ENCODE assay signal across 11 cellular contexts in genomic region chr17:31510273-31511175, GRCh38.
DNase-seq lines count a peak whose midpoint lies in the region; ATAC-seq, FAIRE-seq and TF ChIP-seq lines count a peak whose summit lies in the region.
"Had no signal": no experiment of that assay in that cellular context is flagged by ENCODE, and none has a peak within 500 bp of the region (broad histone marks: within the 10 kb centered on the region; RNA-seq: fewer than 3 reads in every experiment).

No MANE protein-coding gene starts in this region.

- H3K4me3 Mint-ChIP-seq in CD8-positive, alpha-beta T cell, result peak overlapping the region; percentile 91
- H3K4me3 Mint-ChIP-seq in T-helper 1 cell treated with Interleukin-12 subunit alpha and Interleukin-12 subunit beta and Interleukin-4 antibody, amounts not matched to agents 30 μg/mL and 1 μg/mL, for 36 hours, result peak overlapping the region; percentile 72

- H2BK15ac ChIP-seq in mesendoderm (replicated peaks; ENCODE audit: low read depth), result no peak overlapping the region

- no peak overlapping the region for H4K5ac ChIP-seq in mesendoderm (ENCODE audit: low read length)

- H3K79me1 ChIP-seq in mesendoderm (ENCODE audit: low read length), result peaks cover 3% of the 10 kb centered on the region

- H3K27me3 ChIP-seq in CD8-positive, alpha-beta T cell (ENCODE audit: insufficient read depth, low read length), result no peaks in the 10 kb centered on the region
- no peaks in the 10 kb centered on the region for H3K27me3 ChIP-seq in effector memory CD4-positive, alpha-beta T cell (replicated peaks; ENCODE audit: control insufficient read depth, insufficient read depth, low read length, poor library complexity, severe bottlenecking)
- H3K27me3 ChIP-seq in pancreas (no peaks in the 10 kb centered on the region), mesendoderm (ENCODE audit: insufficient read depth, low read length, poor library complexity) (no peaks in the 10 kb centered on the region)

- no peaks in the 10 kb centered on the region for H3K79me2 ChIP-seq in mesendoderm (ENCODE audit: control insufficient read depth, insufficient read depth, low read length)

- peak overlapping the region; percentile 98 for H3K27ac Mint-ChIP-seq in CD8-positive, alpha-beta T cell
- H3K27ac Mint-ChIP-seq in T-helper 1 cell treated with Interleukin-12 subunit alpha and Interleukin-12 subunit beta and Interleukin-4 antibody, amounts not matched to agents 30 μg/mL and 1 μg/mL, for 36 hours, result peak overlapping the region; percentile 99

- peak in 3 of 7 experiments; percentile 42 to 68 (median 44) for DNase-seq in CD8-positive, alpha-beta T cell
- DNase-seq in effector memory CD4-positive, alpha-beta T cell, result no peak
- DNase-seq in pancreas, result peak in 2 of 6 donors; percentile 35 to 81
- DNase-seq in NCI-H345 treated with DMSO at 0.1 percent for 48 hours (lab: John Stamatoyannopoulos, UW; ENCODE audit: unreplicated experiment), result no peak
- no peak for DNase-seq in mesendoderm
- no peak for DNase-seq in NCI-H128 (lab: John Stamatoyannopoulos, UW; ENCODE audit: unreplicated experiment)
- DNase-seq: DMS53, Karpas-422, WERI-Rb-1 had no signal

- POLR2A ChIA-PET in CD8-positive, alpha-beta T cell (lab: Charles Lee), result interaction anchor here (0.6 to 5.9 kb wide), 7 partner anchors 9 to 39 kb away, joined by 3 to 172 read pairs (median 3); no protein-coding TSS in a partner anchor

- no peaks in the 10 kb centered on the region for H3K36me3 ChIP-seq in CD8-positive, alpha-beta T cell (ENCODE audit: insufficient read depth, low read length)
- no peaks in the 10 kb centered on the region for H3K36me3 ChIP-seq in effector memory CD4-positive, alpha-beta T cell (ENCODE audit: control insufficient read depth, insufficient read depth, low read length)
- H3K36me3 ChIP-seq in pancreas (no peaks in the 10 kb centered on the region), mesendoderm (ENCODE audit: control insufficient read depth, insufficient read depth, low read length) (no peaks in the 10 kb centered on the region)
- H3K36me3 ChIP-seq: WERI-Rb-1 had no signal

- intact Hi-C loops in CD8-positive, alpha-beta T cell (cut with DNase I, micrococcal nuclease), result loop anchor here in 1 of 2 experiments (5.0 kb wide), 1 partner anchor 33 kb away; no protein-coding TSS in a partner anchor
- intact Hi-C loops in pancreas (cut with DNase I), result no loop called here

- FAIRE-seq in pancreas (lab: Jason Lieb, UNC), result no peak

- H3K4me2 ChIP-seq in mesendoderm (ENCODE audit: low read length), result no peak overlapping the region

- no peak for TF ChIP-seq CTCF in CD8-positive, alpha-beta T cell (IDR thresholded peaks at IDR 0.05)
- TF ChIP-seq CTCF in pancreas (IDR thresholded peaks at IDR 0.05), result no peak

- H3K9me3 Mint-ChIP-seq in CD8-positive, alpha-beta T cell, result no peaks in the 10 kb centered on the region
- H3K9me3 Mint-ChIP-seq in T-helper 1 cell treated with Interleukin-12 subunit alpha and Interleukin-12 subunit beta and Interleukin-4 antibody, amounts not matched to agents 30 μg/mL and 1 μg/mL, for 36 hours, result no peaks in the 10 kb centered on the region

- no peak overlapping the region for H3K23ac ChIP-seq in mesendoderm (ENCODE audit: low read length)

- no peak overlapping the region for H3K56ac ChIP-seq in mesendoderm (ENCODE audit: low read length)

- CTCF ChIA-PET in CD8-positive, alpha-beta T cell (lab: Charles Lee), result interaction anchor here (0.7 to 5.7 kb wide), 15 partner anchors 10 to 121 kb away, joined by 3 to 50 read pairs (median 5); no protein-coding TSS in a partner anchor

- H3K27ac ChIP-seq in CD8-positive, alpha-beta T cell (ENCODE audit: low read depth, low read length), result peak overlapping the region; percentile 66
- H3K27ac ChIP-seq in effector memory CD4-positive, alpha-beta T cell (ENCODE audit: insufficient read depth, low read length, poor library complexity, severe bottlenecking), result peak overlapping the region; percentile 74
- no peak overlapping the region for H3K27ac ChIP-seq in pancreas
- H3K27ac ChIP-seq in mesendoderm (ENCODE audit: low read depth, low read length), result no peak overlapping the region
- H3K27ac ChIP-seq: WERI-Rb-1 had no signal

- H3K36me3 Mint-ChIP-seq in CD8-positive, alpha-beta T cell, result peaks cover 4% of the 10 kb centered on the region
- no peaks in the 10 kb centered on the region for H3K36me3 Mint-ChIP-seq in T-helper 1 cell treated with Interleukin-12 subunit alpha and Interleukin-12 subunit beta and Interleukin-4 antibody, amounts not matched to agents 30 μg/mL and 1 μg/mL, for 36 hours (ENCODE audit: low read depth)

- peaks cover 68% of the 10 kb centered on the region for H3K4me1 ChIP-seq in CD8-positive, alpha-beta T cell (ENCODE audit: insufficient read depth, low read length)
- H3K4me1 ChIP-seq in effector memory CD4-positive, alpha-beta T cell (ENCODE audit: control insufficient read depth, insufficient read depth, low read length, poor library complexity, severe bottlenecking), result peaks cover 40% of the 10 kb centered on the region
- H3K4me1 ChIP-seq in pancreas (peaks cover 12 to 25% (median 23%) of the 10 kb centered on the region in 3 donors), mesendoderm (ENCODE audit: control insufficient read depth, low read depth, low read length) (peaks cover 2% of the 10 kb centered on the region)

- no peaks in the 10 kb centered on the region for H3K27me3 Mint-ChIP-seq in CD8-positive, alpha-beta T cell (ENCODE audit: low read depth)
- H3K27me3 Mint-ChIP-seq in T-helper 1 cell treated with Interleukin-12 subunit alpha and Interleukin-12 subunit beta and Interleukin-4 antibody, amounts not matched to agents 30 μg/mL and 1 μg/mL, for 36 hours (ENCODE audit: low read depth), result no peaks in the 10 kb centered on the region

- no peak overlapping the region for H2BK5ac ChIP-seq in mesendoderm (ENCODE audit: low read length)

- H3K4me3 ChIP-seq in CD8-positive, alpha-beta T cell (ENCODE audit: low read depth, low read length), result peak overlapping the region; percentile 48
- H3K4me3 ChIP-seq in effector memory CD4-positive, alpha-beta T cell (ENCODE audit: insufficient read depth, low read depth, low read length, poor library complexity, severe bottlenecking), result peak overlapping the region; percentile 31
- no peak overlapping the region for H3K4me3 ChIP-seq in pancreas
- no peak overlapping the region for H3K4me3 ChIP-seq in mesendoderm (ENCODE audit: low read length)

- no peaks in the 10 kb centered on the region for H3K9me3 ChIP-seq in CD8-positive, alpha-beta T cell (ENCODE audit: low read length)
- H3K9me3 ChIP-seq in effector memory CD4-positive, alpha-beta T cell (ENCODE audit: control insufficient read depth, low read length), result no peaks in the 10 kb centered on the region
- H3K9me3 ChIP-seq in pancreas, result no peaks in the 10 kb centered on the region

- H2BK120ac ChIP-seq in mesendoderm (ENCODE audit: low read depth, low read length), result no peak overlapping the region

- no peak overlapping the region for H3K4ac ChIP-seq in mesendoderm (ENCODE audit: low read depth, low read length)

- peaks cover 72% of the 10 kb centered on the region for H3K4me1 Mint-ChIP-seq in CD8-positive, alpha-beta T cell (ENCODE audit: low read depth)
- peaks cover 34% of the 10 kb centered on the region for H3K4me1 Mint-ChIP-seq in T-helper 1 cell treated with Interleukin-12 subunit alpha and Interleukin-12 subunit beta and Interleukin-4 antibody, amounts not matched to agents 30 μg/mL and 1 μg/mL, for 36 hours (ENCODE audit: low read depth)

- no peak overlapping the region for H2AK5ac ChIP-seq in mesendoderm (ENCODE audit: low read length)

- 52% methylated on average over 14 of the region's 14 CpGs for WGBS in pancreas, 2 donors
- WGBS in mesendoderm (ENCODE audit: extremely low coverage, insufficient coverage, low lambda C conversion rate), result no CpG with 5 or more reads among the region's 14 CpGs

- H4K8ac ChIP-seq in mesendoderm (ENCODE audit: low read depth, low read length), result no peak overlapping the region

- no peak for ATAC-seq in CD8-positive, alpha-beta T cell
- peak; percentile 36 to 67 (median 52) for ATAC-seq in pancreas
- ATAC-seq in HG02970 (IDR thresholded peaks at IDR 0.05; ENCODE audit: low FRiP score, unreplicated experiment), result no peak

- no peak overlapping the region for H3K18ac ChIP-seq in mesendoderm (ENCODE audit: low read length)

- H3K9ac ChIP-seq in mesendoderm (ENCODE audit: low read length), result no peak overlapping the region

Comparison
In these comparisons a context has a peak if more than half of its experiments do, and no peak if none do; other contexts are left out.
1. ATAC-seq: peak in pancreas (4 of 4); none in CD8-positive, alpha-beta T cell (single experiment) and HG02970 (single experiment).
2. H3K27ac ChIP-seq: peak in CD8-positive, alpha-beta T cell (single experiment) and effector memory CD4-positive, alpha-beta T cell (single experiment); none in pancreas (0 of 4) and mesendoderm (single experiment).
3. H3K4me3 ChIP-seq: peak in CD8-positive, alpha-beta T cell (single experiment) and effector memory CD4-positive, alpha-beta T cell (single experiment); none in pancreas (0 of 4) and mesendoderm (single experiment).